ENCODE assay signal across 20 cellular contexts in the genomic region with DNA sequence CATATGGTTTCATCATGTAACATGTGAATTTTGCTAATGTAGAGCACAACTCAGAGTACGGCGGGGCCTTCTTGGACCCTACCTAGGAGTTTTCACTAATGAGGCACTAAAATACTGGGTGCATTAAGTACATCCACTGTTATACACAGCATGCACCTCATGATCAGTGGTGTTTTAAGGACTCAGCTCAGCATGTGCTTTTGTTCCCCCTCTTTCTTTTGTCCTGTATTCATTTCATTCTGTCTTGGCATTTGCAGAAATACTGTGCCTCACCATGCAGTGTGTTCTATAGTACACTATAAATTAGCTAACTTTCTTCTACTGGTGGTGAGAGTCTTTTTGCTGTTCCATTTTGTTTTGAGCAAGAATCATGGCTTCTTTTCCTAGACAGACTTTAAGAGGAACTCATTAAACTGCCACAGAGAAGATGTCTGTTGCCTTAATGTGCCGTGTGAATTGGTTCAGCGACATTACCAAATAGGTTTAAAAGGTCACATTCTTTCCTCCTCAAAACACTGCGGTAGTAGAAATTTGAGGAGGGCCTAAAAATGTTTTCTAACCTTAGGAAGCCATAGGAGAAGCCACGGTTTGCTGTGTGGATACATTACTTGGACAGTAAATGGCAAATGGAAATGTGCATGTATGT.
"Had no signal": no experiment of that assay in that cellular context is flagged by ENCODE, and none has a peak within 500 bp of the region (broad histone marks: within the 10 kb centered on the region; RNA-seq: fewer than 3 reads in every experiment).

No MANE protein-coding gene starts in this region.

- DNase-seq: activated CD4-positive, alpha-beta memory T cell treated with anti-CD3 and anti-CD28 coated beads for 36 hours; activated CD4-positive, alpha-beta T cell treated with anti-CD3 and anti-CD28 coated beads for 36 hours; activated naive CD4-positive, alpha-beta T cell treated with Interleukin-2 at 50 U/mL for 16 hours; activated naive CD8-positive, alpha-beta T cell treated with anti-CD3 and anti-CD28 coated beads, Interleukin-2, amount 10 ng/mL, durations not matched to agents 7 days and 5 days; activated T-cell treated with anti-CD3 and anti-CD28 coated beads, Interleukin-2, amount 50 U/mL, for 48 hours; amniotic stem cell; colonic mucosa; kidney glomerular epithelial cell; left ventricle myocardium inferior; mammary epithelial cell; midbrain; natural killer cell; occipital lobe; posterior cingulate gyrus; spleen; stimulated activated CD4-positive, alpha-beta T cell treated with anti-CD3 and anti-CD28 coated beads, Interleukin-4, amount 100 ng/mL, for 1 hour; stimulated activated naive CD4-positive, alpha-beta T cell treated with Interleukin-2 at 50 U/mL for 16 hours; T-helper 1 cell had no signal

- H3K27me3 Mint-ChIP-seq: activated CD4-positive, alpha-beta T cell treated with anti-CD3 and anti-CD28 coated beads for 36 hours had no signal

- H3K9me3 ChIP-seq: colonic mucosa, left ventricle myocardium inferior, spleen had no signal

- H3K36me3 Mint-ChIP-seq: activated CD4-positive, alpha-beta memory T cell treated with anti-CD3 and anti-CD28 coated beads for 36 hours; natural killer cell; WTC11 had no signal

- H3K4me1 Mint-ChIP-seq: activated naive CD8-positive, alpha-beta T cell treated with anti-CD3 and anti-CD28 coated beads, Interleukin-2, amount 10 ng/mL, durations not matched to agents 7 days and 5 days; natural killer cell had no signal

- H3K27ac ChIP-seq: colonic mucosa, epithelial cell of prostate, left ventricle myocardium inferior, spleen had no signal

- H3K36me3 ChIP-seq: colonic mucosa, left ventricle myocardium inferior, spleen had no signal

- H3K4me1 ChIP-seq: colonic mucosa, spleen had no signal

- H3K9me3 Mint-ChIP-seq: activated CD4-positive, alpha-beta memory T cell treated with anti-CD3 and anti-CD28 coated beads for 36 hours; activated naive CD8-positive, alpha-beta T cell treated with anti-CD3 and anti-CD28 coated beads, Interleukin-2, amount 10 ng/mL, durations not matched to agents 7 days and 5 days; natural killer cell; WTC11 had no signal

- ATAC-seq: activated CD4-positive, alpha-beta T cell treated with anti-CD3 and anti-CD28 coated beads for 36 hours; natural killer cell; WTC11 had no signal

- H3K4me3 ChIP-seq: colonic mucosa, left ventricle myocardium inferior, spleen had no signal

- H3K27me3 ChIP-seq: colonic mucosa, spleen had no signal

- H3K27ac Mint-ChIP-seq: activated CD4-positive, alpha-beta memory T cell treated with anti-CD3 and anti-CD28 coated beads for 36 hours; activated CD4-positive, alpha-beta T cell treated with anti-CD3 and anti-CD28 coated beads for 36 hours; activated naive CD8-positive, alpha-beta T cell treated with anti-CD3 and anti-CD28 coated beads, Interleukin-2, amount 10 ng/mL, durations not matched to agents 7 days and 5 days; natural killer cell; WTC11 had no signal

- H3K4me3 Mint-ChIP-seq: activated CD4-positive, alpha-beta memory T cell treated with anti-CD3 and anti-CD28 coated beads for 36 hours; activated CD4-positive, alpha-beta T cell treated with anti-CD3 and anti-CD28 coated beads for 36 hours; activated naive CD8-positive, alpha-beta T cell treated with anti-CD3 and anti-CD28 coated beads, Interleukin-2, amount 10 ng/mL, durations not matched to agents 7 days and 5 days; natural killer cell; WTC11 had no signal
